1 cellular context compared by ENCODE assay signal in the genomic region with DNA sequence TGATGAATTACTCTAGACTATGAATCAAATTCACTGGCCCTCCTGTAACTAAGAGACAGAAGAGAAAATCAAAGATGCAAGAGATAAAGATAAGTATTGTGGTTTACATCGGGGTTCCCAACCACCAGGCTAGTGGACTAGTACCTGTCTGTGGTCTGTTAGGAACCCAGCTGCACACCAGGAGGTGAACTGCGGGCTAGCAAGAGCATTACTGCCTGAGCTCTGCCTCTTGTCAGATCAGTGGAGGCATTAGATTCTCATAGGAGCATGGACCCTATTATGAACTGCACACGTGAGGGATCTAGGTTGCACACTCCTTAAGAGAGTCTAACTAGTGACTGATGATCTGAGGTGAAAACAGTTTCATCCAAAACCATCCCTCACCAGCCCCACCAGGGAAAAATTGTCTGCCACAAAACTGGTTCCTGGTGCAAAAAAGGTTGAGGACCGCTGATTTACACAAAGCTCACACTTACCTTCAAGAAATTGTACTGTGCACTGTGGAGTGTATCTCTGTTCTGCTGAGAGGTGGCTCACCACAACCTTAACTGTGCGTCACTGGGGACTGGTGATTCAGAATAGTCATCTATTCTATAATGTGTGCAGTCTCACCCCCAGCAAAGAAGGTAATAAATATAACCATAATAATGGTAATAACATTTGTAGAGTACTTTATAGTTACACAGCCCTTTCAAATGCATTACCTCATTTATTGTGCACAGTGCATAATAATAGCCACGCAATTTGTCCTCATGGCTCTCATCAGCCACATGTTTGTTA.
TF ChIP-seq lines count a peak whose summit lies in the region.

No MANE protein-coding gene starts in this region.

TF ChIP-seq in HEK293, 187 proteins besides CTCF, POLR2A, EP300 and RAD21:
- TF ChIP-seq SP7 (tag by site-specific recombination; IDR thresholded peaks at IDR 0.05) (0 out of 2 replicates have a peak, but pooled peaks have one; percentile 11), ZNF677 (tag by site-specific recombination; IDR thresholded peaks at IDR 0.05) (no peak)
- TF ChIP-seq, protein P1, sequence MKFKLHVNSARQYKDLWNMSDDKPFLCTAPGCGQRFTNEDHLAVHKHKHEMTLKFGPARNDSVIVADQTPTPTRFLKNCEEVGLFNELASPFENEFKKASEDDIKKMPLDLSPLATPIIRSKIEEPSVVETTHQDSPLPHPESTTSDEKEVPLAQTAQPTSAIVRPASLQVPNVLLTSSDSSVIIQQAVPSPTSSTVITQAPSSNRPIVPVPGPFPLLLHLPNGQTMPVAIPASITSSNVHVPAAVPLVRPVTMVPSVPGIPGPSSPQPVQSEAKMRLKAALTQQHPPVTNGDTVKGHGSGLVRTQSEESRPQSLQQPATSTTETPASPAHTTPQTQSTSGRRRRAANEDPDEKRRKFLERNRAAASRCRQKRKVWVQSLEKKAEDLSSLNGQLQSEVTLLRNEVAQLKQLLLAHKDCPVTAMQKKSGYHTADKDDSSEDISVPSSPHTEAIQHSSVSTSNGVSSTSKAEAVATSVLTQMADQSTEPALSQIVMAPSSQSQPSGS (tag by site-specific recombination; IDR thresholded peaks at IDR 0.05; ENCODE audit: low read depth): peak; percentile 30; the same call in 1 of the 2 replicates
